In the genomic region with DNA sequence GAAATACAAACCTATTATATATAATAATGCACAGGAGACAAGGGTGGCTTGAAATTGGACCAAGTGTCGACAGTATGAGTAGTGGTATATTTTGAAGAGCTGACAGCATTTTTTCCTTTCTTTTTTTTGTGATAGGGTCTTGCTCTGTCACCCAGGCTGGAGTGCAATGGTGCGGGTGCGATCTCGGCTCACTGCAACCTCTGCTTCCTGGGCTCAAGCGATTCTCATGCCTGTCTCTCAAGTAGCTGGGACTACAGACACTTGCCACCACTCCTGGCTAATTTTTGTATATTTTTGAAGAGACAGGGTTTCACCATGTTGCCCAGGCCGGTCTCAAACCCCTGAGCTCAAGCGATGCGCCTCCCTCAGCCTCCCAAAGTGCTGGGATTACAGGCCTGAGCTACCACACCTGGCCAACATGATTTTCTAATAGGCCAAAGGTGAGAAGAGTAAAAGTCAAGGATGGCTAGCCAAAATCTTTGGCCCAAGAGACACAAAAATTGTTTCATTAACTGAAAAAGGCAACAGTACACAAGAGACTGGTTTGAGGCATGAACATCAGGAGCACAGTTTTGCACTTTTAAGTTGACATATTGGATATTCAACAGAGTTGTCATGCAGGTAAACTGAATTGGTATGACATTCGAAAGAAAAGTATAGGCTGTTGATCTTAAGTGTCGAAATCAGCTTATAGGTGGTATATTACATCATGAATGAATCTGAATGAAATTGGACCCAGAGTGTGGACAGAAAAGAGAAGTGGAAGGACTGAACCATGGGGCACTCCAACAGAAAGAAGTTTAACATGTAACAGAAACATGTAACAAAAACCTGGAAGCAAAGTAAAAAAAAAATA, we compare ENCODE assay signal across 10 cellular contexts. TPM values are rescaled to one million over a fixed set of nuclear protein-coding genes. Genes with fewer than 3 reads are reported as not detected.
DNase-seq lines count a peak whose midpoint lies in the region; ATAC-seq and TF ChIP-seq lines count a peak whose summit lies in the region.
"Had no signal": no experiment of that assay in that cellular context is flagged by ENCODE, and none has a peak within 500 bp of the region (broad histone marks: within the 10 kb centered on the region; RNA-seq: fewer than 3 reads in every experiment).

No MANE protein-coding gene starts in this region.

- H2AFZ ChIP-seq in Loucy (ENCODE audit: low read length), result no peak overlapping the region

- H3K9me3 ChIP-seq in CD8-positive, alpha-beta T cell (ENCODE audit: low read length), result no peaks in the 10 kb centered on the region
- H3K9me3 ChIP-seq in Loucy (ENCODE audit: insufficient read depth, low read depth, low read length) (no peaks in the 10 kb centered on the region), adipocyte (ENCODE audit: control insufficient read depth, low read length) (no peaks in the 10 kb centered on the region)

- H3K4me3 ChIP-seq in CD8-positive, alpha-beta T cell (ENCODE audit: low read depth, low read length), result no peak overlapping the region
- peak overlapping the region; percentile 66 for H3K4me3 ChIP-seq in Loucy (ENCODE audit: low read length, poor library complexity, severe bottlenecking)
- H3K4me3 ChIP-seq in adipocyte (ENCODE audit: low read length), result peak overlapping the region; percentile 56

- ATAC-seq in CD8-positive, alpha-beta T cell, result peak; percentile 24

- peak overlapping the region; percentile 72 for H3K4me3 Mint-ChIP-seq in CD8-positive, alpha-beta T cell
- peak overlapping the region; percentile 2 for H3K4me3 Mint-ChIP-seq in neural crest cell

- H3K27ac Mint-ChIP-seq in CD8-positive, alpha-beta T cell, result peak overlapping the region; percentile 81
- H3K27ac Mint-ChIP-seq in neural crest cell (ENCODE audit: unreplicated experiment), result no peak overlapping the region

- H3K36me3 ChIP-seq in CD8-positive, alpha-beta T cell (ENCODE audit: insufficient read depth, low read length), result peaks cover 31% of the 10 kb centered on the region
- H3K36me3 ChIP-seq in Loucy (ENCODE audit: insufficient read depth, low read length), result peaks cover 75% of the 10 kb centered on the region
- H3K36me3 ChIP-seq in adipocyte (ENCODE audit: control insufficient read depth, insufficient read depth, low read length, severe bottlenecking), result peaks cover 73% of the 10 kb centered on the region

- H3K27ac ChIP-seq in CD8-positive, alpha-beta T cell (ENCODE audit: low read depth, low read length), result no peak overlapping the region

- peaks cover 95% of the 10 kb centered on the region for H4K20me1 ChIP-seq in Loucy (ENCODE audit: insufficient read depth, low read length, poor library complexity, severe bottlenecking)

- no peak for TF ChIP-seq CTCF in CD8-positive, alpha-beta T cell (IDR thresholded peaks at IDR 0.05)
- TF ChIP-seq CTCF in Loucy (conservative IDR thresholded peaks at IDR 0.05; ENCODE audit: low read length) (no peak), neural crest cell (conservative IDR thresholded peaks at IDR 0.05) (no peak)

- no peaks in the 10 kb centered on the region for H3K9me3 Mint-ChIP-seq in CD8-positive, alpha-beta T cell
- no peaks in the 10 kb centered on the region for H3K9me3 Mint-ChIP-seq in neural crest cell

- H3F3A ChIP-seq in Loucy (ENCODE audit: low read depth), result 0 out of 2 replicates have a peak, but pooled peaks cover 4% of the 10 kb centered on the region

- H3K9ac ChIP-seq in Loucy (ENCODE audit: low read depth, low read length, poor library complexity, severe bottlenecking), result peak overlapping the region; percentile 32
- no peak overlapping the region for H3K9ac ChIP-seq in adipocyte (ENCODE audit: low read length)

- POLR2A ChIA-PET in CD8-positive, alpha-beta T cell (lab: Charles Lee), result interaction anchor here (1.1 to 2.2 kb wide), 5 partner anchors 11 to 53 kb away, joined by 4 to 10 read pairs (median 7); partner anchors contain the start of gene HNRNPC

- DNase-seq in CD8-positive, alpha-beta T cell, result no peak
- DNase-seq in adipocyte (ENCODE audit: low read depth), result peak; percentile 36
- no peak for DNase-seq in neural crest cell (ENCODE audit: low read depth, low spot score)
- no peak for DNase-seq in amygdala (lab: John Stamatoyannopoulos, UW)
- DNase-seq in middle frontal gyrus (ENCODE audit: extremely low spot score, low spot score), result no peak
- no peak for DNase-seq in activated gamma-delta T cell (lab: John Stamatoyannopoulos, UW)
- DNase-seq: NCI-H2081 treated with DMSO at 0.1 percent for 48 hours, substantia nigra had no signal

- H3K27me3 ChIP-seq in CD8-positive, alpha-beta T cell (ENCODE audit: insufficient read depth, low read length), result no peaks in the 10 kb centered on the region
- H3K27me3 ChIP-seq in Loucy (ENCODE audit: insufficient read depth, low read length, poor library complexity, severe bottlenecking), result no peaks in the 10 kb centered on the region
- H3K27me3 ChIP-seq in adipocyte (replicated peaks; ENCODE audit: control insufficient read depth, insufficient read depth, low read length), result no peaks in the 10 kb centered on the region

- CTCF ChIA-PET in CD8-positive, alpha-beta T cell (lab: Charles Lee), result interaction anchor here (0.7 to 1.6 kb wide), 5 partner anchors 8 to 215 kb away, joined by 3 to 6 read pairs (median 4); partner anchors contain the start of gene RNASE7

- peaks cover 80% of the 10 kb centered on the region for H3K4me1 ChIP-seq in CD8-positive, alpha-beta T cell (ENCODE audit: insufficient read depth, low read length)
- H3K4me1 ChIP-seq in Loucy (ENCODE audit: insufficient read depth, low read length, poor library complexity, severe bottlenecking) (peaks cover 57% of the 10 kb centered on the region), adipocyte (ENCODE audit: control insufficient read depth, insufficient read depth, low read length) (peaks cover 58% of the 10 kb centered on the region)

- H3K27me3 Mint-ChIP-seq in CD8-positive, alpha-beta T cell (ENCODE audit: low read depth), result no peaks in the 10 kb centered on the region
- no peaks in the 10 kb centered on the region for H3K27me3 Mint-ChIP-seq in neural crest cell (ENCODE audit: low read depth)

- intact Hi-C loops in CD8-positive, alpha-beta T cell (cut with DNase I, micrococcal nuclease), result loop anchor here in 1 of 2 experiments (5.0 kb wide), 1 partner anchor 34 kb away; no protein-coding TSS in a partner anchor

- no peaks in the 10 kb centered on the region for H3K9me2 ChIP-seq in Loucy (replicated peaks; ENCODE audit: low read depth, low read length)

- peaks cover 77% of the 10 kb centered on the region for H3K36me3 Mint-ChIP-seq in CD8-positive, alpha-beta T cell
- H3K36me3 Mint-ChIP-seq in neural crest cell (ENCODE audit: low read depth), result peaks cover 35% of the 10 kb centered on the region

- H3K4me1 Mint-ChIP-seq in CD8-positive, alpha-beta T cell (ENCODE audit: low read depth), result peaks cover 78% of the 10 kb centered on the region
- H3K4me1 Mint-ChIP-seq in neural crest cell, result peaks cover 41% of the 10 kb centered on the region

- peak overlapping the region; percentile 92 for H3K4me2 ChIP-seq in Loucy (ENCODE audit: low read depth, low read length, poor library complexity, severe bottlenecking)

- H3K79me2 ChIP-seq in Loucy (ENCODE audit: insufficient read depth, low read length), result peaks cover 100% of the 10 kb centered on the region

RNA-seq across cellular contexts. Expression of gene HNRNPC, which starts 12.5 kb away (rescaled TPM):
- total RNA-seq in CD8-positive, alpha-beta T cell, result 100 to 1,000 TPM; 621 to 624 TPM
- total RNA-seq in neural crest cell, result 993 and 1,012 TPM in 2 replicates

RNA-seq across cellular contexts. Expression of gene RPGRIP1, which starts 23.1 kb away (rescaled TPM):
- total RNA-seq in CD8-positive, alpha-beta T cell, result not detected
- total RNA-seq in neural crest cell, result not detected in 2 replicates
- total RNA-seq: myocyte had no signal
